Comparison of ENCODE assay signal across 6 cellular contexts in genomic region chr2:89834306-89834705, GRCh38.
"Had no signal": no experiment of that assay in that cellular context is flagged by ENCODE, and none has a peak within 500 bp of the region (broad histone marks: within the 10 kb centered on the region; RNA-seq: fewer than 3 reads in every experiment).

No MANE protein-coding gene starts in this region.

- H3K27ac ChIP-seq: HL-60 had no signal

- H3K36me3 ChIP-seq: HAP-1 had no signal

- H3K4me1 ChIP-seq: HAP-1 had no signal

- ATAC-seq: HCT116 had no signal

- H3K4me3 ChIP-seq: HAP-1 had no signal

- DNase-seq: GOT3, H7, HFFc6 had no signal
